In genomic region chr7:25820432-25821040, GRCh38 we compare ENCODE assay signal across 10 cellular contexts.
DNase-seq lines count a peak whose midpoint lies in the region; ATAC-seq and TF ChIP-seq lines count a peak whose summit lies in the region.
"Had no signal": no experiment of that assay in that cellular context is flagged by ENCODE, and none has a peak within 500 bp of the region (broad histone marks: within the 10 kb centered on the region; RNA-seq: fewer than 3 reads in every experiment).

No MANE protein-coding gene starts in this region.

- intact Hi-C loops in activated naive CD4-positive, alpha-beta T cell treated with anti-CD3 and anti-CD28 coated beads for 36 hours (cut with micrococcal nuclease): no loop called here

- H3K27ac Mint-ChIP-seq in activated naive CD4-positive, alpha-beta T cell treated with anti-CD3 and anti-CD28 coated beads for 36 hours: no peak overlapping the region
- H3K27ac Mint-ChIP-seq in activated naive CD4-positive, alpha-beta T cell treated with anti-CD3 and anti-CD28 coated beads, Interleukin-2, amount 50 U/mL, for 72 hours: no peak overlapping the region
- H3K27ac Mint-ChIP-seq: activated B cell treated with CpG ODN at 0.5 μM for 24 hours had no signal

- H3K4me1 Mint-ChIP-seq in activated naive CD4-positive, alpha-beta T cell treated with anti-CD3 and anti-CD28 coated beads for 36 hours (ENCODE audit: low read depth): no peaks in the 10 kb centered on the region
- H3K4me1 Mint-ChIP-seq: activated B cell treated with CpG ODN at 0.5 μM for 24 hours had no signal

- CTCF ChIA-PET in activated naive CD4-positive, alpha-beta T cell treated with anti-CD3 and anti-CD28 coated beads for 36 hours (lab: Charles Lee): interaction anchor here (1.1 kb wide), 1 partner anchor 18 kb away, joined by 4 read pairs; no protein-coding TSS in a partner anchor

- peak; percentile 7 for DNase-seq in activated naive CD4-positive, alpha-beta T cell treated with anti-CD3 and anti-CD28 coated beads for 36 hours
- DNase-seq in activated naive CD4-positive, alpha-beta T cell treated with anti-CD3 and anti-CD28 coated beads, Interleukin-2, amount 50 U/mL, for 72 hours (ENCODE audit: low spot score in 2 of 2): no peak
- DNase-seq in LNCaP clone FGC (ENCODE audit: low read depth) (no peak), choroid plexus epithelial cell (ENCODE audit: low read depth) (peak; percentile 33), NCI-H748 treated with DMSO at 0.1 percent for 48 hours (lab: John Stamatoyannopoulos, UW) (no peak)
- peak; percentile 25 for DNase-seq in stimulated activated CD8-positive, alpha-beta memory T cell treated with anti-CD3 and anti-CD28 coated beads, Interleukin-4, amount 100 ng/mL, for 48 hours
- no peak for DNase-seq in NK-92 treated with Interleukin-12 subunit alpha and Interleukin-12 subunit beta, amount 100 ng/mL, for 24 hours (lab: John Stamatoyannopoulos, UW)
- no peak for DNase-seq in stimulated activated CD4-positive, alpha-beta T cell treated with anti-CD3 and anti-CD28 coated beads, Interleukin-4, amount 100 ng/mL, for 1 hour
- DNase-seq: activated B cell treated with CpG ODN at 0.5 μM for 24 hours, NCI-H1694 had no signal

- H3K27me3 Mint-ChIP-seq in activated naive CD4-positive, alpha-beta T cell treated with anti-CD3 and anti-CD28 coated beads for 36 hours (ENCODE audit: low read depth): peaks cover 30% of the 10 kb centered on the region

- ATAC-seq in activated naive CD4-positive, alpha-beta T cell treated with anti-CD3 and anti-CD28 coated beads, Interleukin-2, amount 50 U/mL, for 72 hours: no peak

- TF ChIP-seq CTCF in LNCaP clone FGC (IDR thresholded peaks at IDR 0.05; ENCODE audit: control insufficient read depth, extremely low read depth, insufficient read depth) (peak; percentile 46), choroid plexus epithelial cell (conservative IDR thresholded peaks at IDR 0.05; ENCODE audit: low read depth, low read length) (peak; percentile 61)

- no peak overlapping the region for H3K4me3 Mint-ChIP-seq in activated naive CD4-positive, alpha-beta T cell treated with anti-CD3 and anti-CD28 coated beads for 36 hours
- H3K4me3 Mint-ChIP-seq: activated B cell treated with CpG ODN at 0.5 μM for 24 hours had no signal

- H3K4me3 ChIP-seq in LNCaP clone FGC (ENCODE audit: low read depth, low read length): no peak overlapping the region
- H3K4me3 ChIP-seq in choroid plexus epithelial cell (ENCODE audit: low read depth, low read length): no peak overlapping the region

- no peaks in the 10 kb centered on the region for H3K36me3 Mint-ChIP-seq in activated naive CD4-positive, alpha-beta T cell treated with anti-CD3 and anti-CD28 coated beads for 36 hours (ENCODE audit: low read depth)
- no peaks in the 10 kb centered on the region for H3K36me3 Mint-ChIP-seq in activated naive CD4-positive, alpha-beta T cell treated with anti-CD3 and anti-CD28 coated beads, Interleukin-2, amount 50 U/mL, for 72 hours

- no peaks in the 10 kb centered on the region for H3K9me3 Mint-ChIP-seq in activated naive CD4-positive, alpha-beta T cell treated with anti-CD3 and anti-CD28 coated beads for 36 hours
- no peaks in the 10 kb centered on the region for H3K9me3 Mint-ChIP-seq in activated naive CD4-positive, alpha-beta T cell treated with anti-CD3 and anti-CD28 coated beads, Interleukin-2, amount 50 U/mL, for 72 hours

Comparison
In these comparisons a context has a peak if more than half of its experiments do, and no peak if none do; other contexts are left out.
1. DNase-seq: peak in activated naive CD4-positive, alpha-beta T cell treated with anti-CD3 and anti-CD28 coated beads for 36 hours (single experiment), choroid plexus epithelial cell (single experiment) and stimulated activated CD8-positive, alpha-beta memory T cell treated with anti-CD3 and anti-CD28 coated beads, Interleukin-4, amount 100 ng/mL, for 48 hours (single experiment); none in activated naive CD4-positive, alpha-beta T cell treated with anti-CD3 and anti-CD28 coated beads, Interleukin-2, amount 50 U/mL, for 72 hours (0 of 2), LNCaP clone FGC (single experiment), NCI-H748 treated with DMSO at 0.1 percent for 48 hours (single experiment), NK-92 treated with Interleukin-12 subunit alpha and Interleukin-12 subunit beta, amount 100 ng/mL, for 24 hours (single experiment) and stimulated activated CD4-positive, alpha-beta T cell treated with anti-CD3 and anti-CD28 coated beads, Interleukin-4, amount 100 ng/mL, for 1 hour (single experiment).